ENCODE assay signal across 8 cellular contexts in genomic region chr3:69920009-69920408, GRCh38.
A peak's percentile ranks its signal among the peaks of the same experiment; 100 is the strongest.
DNase-seq lines count a peak whose midpoint lies in the region; ATAC-seq and TF ChIP-seq lines count a peak whose summit lies in the region.
"Not testable (repeated sequence)": the region's sequence is repeated elsewhere in the genome, so short reads cannot be mapped to it uniquely, and the experiment has no call there.

No MANE protein-coding gene starts in this region.

- H3K4me1 ChIP-seq in Loucy (ENCODE audit: insufficient read depth, low read length, poor library complexity, severe bottlenecking); foreskin keratinocyte: not testable (repeated sequence)

- TF ChIP-seq CTCF in BJ (IDR thresholded peaks at IDR 0.05; ENCODE audit: insufficient read depth, low read depth, low read length) = peak; percentile 22; the same call in 1 of the 2 replicates
- TF ChIP-seq CTCF in GM12874 (IDR thresholded peaks at IDR 0.05; ENCODE audit: insufficient read depth, low read depth, low read length) = peak; percentile 50; the same call in 1 of the 2 replicates
- TF ChIP-seq CTCF in Loucy (conservative IDR thresholded peaks at IDR 0.05; ENCODE audit: low read length) = peak; percentile 39
- TF ChIP-seq CTCF in VCaP (conservative IDR thresholded peaks at IDR 0.05) = peak; percentile 87
- peak; percentile 52 for TF ChIP-seq CTCF in choroid plexus epithelial cell (conservative IDR thresholded peaks at IDR 0.05; ENCODE audit: low read depth, low read length)
- TF ChIP-seq CTCF in foreskin keratinocyte (conservative IDR thresholded peaks at IDR 0.05) = peak; percentile 56
- peak; percentile 18 for TF ChIP-seq CTCF in mesothelial cell of epicardium (IDR thresholded peaks at IDR 0.05; ENCODE audit: unreplicated experiment)
- peak; percentile 67 for TF ChIP-seq CTCF in type B pancreatic cell (conservative IDR thresholded peaks at IDR 0.05)

- H3K36me3 ChIP-seq in BJ (ENCODE audit: control insufficient read depth, insufficient read depth, low read length); Loucy (ENCODE audit: insufficient read depth, low read length): not testable (repeated sequence)

- not testable (repeated sequence) for H3K36me3 Mint-ChIP-seq in mesothelial cell of epicardium, type B pancreatic cell

- not testable (repeated sequence) for H3K4me1 Mint-ChIP-seq in mesothelial cell of epicardium; type B pancreatic cell (ENCODE audit: unreplicated experiment)

- H3K4me2 ChIP-seq in Loucy (ENCODE audit: low read depth, low read length, poor library complexity, severe bottlenecking) = not testable (repeated sequence)

- not testable (repeated sequence) for H3K4me3 Mint-ChIP-seq in mesothelial cell of epicardium, type B pancreatic cell

- H3K9me2 ChIP-seq in Loucy (replicated peaks; ENCODE audit: low read depth, low read length) = not testable (repeated sequence)

- not testable (repeated sequence) for H3K27ac Mint-ChIP-seq in mesothelial cell of epicardium, type B pancreatic cell

- not testable (repeated sequence) for H3K4me3 ChIP-seq in BJ (ENCODE audit: low read depth, low read length); Loucy (ENCODE audit: low read length, poor library complexity, severe bottlenecking); choroid plexus epithelial cell (ENCODE audit: low read depth, low read length)

- H3K27me3 Mint-ChIP-seq in mesothelial cell of epicardium (ENCODE audit: low read depth) = peaks cover 23% of the 10 kb centered on the region
- not testable (repeated sequence) for H3K27me3 Mint-ChIP-seq in type B pancreatic cell

- H3K27ac ChIP-seq in VCaP, foreskin keratinocyte: not testable (repeated sequence)

- ATAC-seq in foreskin keratinocyte = not testable (repeated sequence)

- H4K20me1 ChIP-seq in Loucy (ENCODE audit: insufficient read depth, low read length, poor library complexity, severe bottlenecking) = not testable (repeated sequence)

- H3K27me3 ChIP-seq in BJ (ENCODE audit: control insufficient read depth, insufficient read depth, low read length); Loucy (ENCODE audit: insufficient read depth, low read length, poor library complexity, severe bottlenecking); foreskin keratinocyte: not testable (repeated sequence)

- POLR2A ChIA-PET in BJ (lab: Charles Lee) = not testable (repeated sequence)

- not testable (repeated sequence) for H3K9me3 ChIP-seq in Loucy (ENCODE audit: insufficient read depth, low read depth, low read length)

- DNase-seq in BJ (ENCODE audit: low read depth); choroid plexus epithelial cell (ENCODE audit: low read depth); foreskin keratinocyte; mesothelial cell of epicardium (ENCODE audit: low spot score in 2 of 2, unreplicated experiment in 2 of 2); type B pancreatic cell (ENCODE audit: extremely low spot score, unreplicated experiment): not testable (repeated sequence)

- CTCF ChIA-PET in BJ (lab: Yijun Ruan, JAX) = not testable (repeated sequence)

- H3K79me2 ChIP-seq in Loucy (ENCODE audit: insufficient read depth, low read length) = not testable (repeated sequence)

- H3F3A ChIP-seq in Loucy (ENCODE audit: low read depth) = not testable (repeated sequence)

- H3K9me3 Mint-ChIP-seq in mesothelial cell of epicardium, type B pancreatic cell: not testable (repeated sequence)

- H2AFZ ChIP-seq in Loucy (ENCODE audit: low read length) = not testable (repeated sequence)

- not testable (repeated sequence) for H3K9ac ChIP-seq in Loucy (ENCODE audit: low read depth, low read length, poor library complexity, severe bottlenecking)

Comparison
In these comparisons a context has a peak if more than half of its experiments do, and no peak if none do; other contexts are left out.
1. CTCF ChIP-seq: peak in every context shown above with its lines; median percentile 87 in VCaP; 67 in type B pancreatic cell; 56 in foreskin keratinocyte; 52 in choroid plexus epithelial cell; 50 in GM12874; 39 in Loucy; 22 in BJ; 18 in mesothelial cell of epicardium.